Comparison of ENCODE assay signal across 16 cellular contexts in genomic region chr1:9305216-9305615, GRCh38. TPM values are rescaled to one million over a fixed set of nuclear protein-coding genes. Genes with fewer than 3 reads are reported as not detected.
DNase-seq lines count a peak whose midpoint lies in the region; ATAC-seq, FAIRE-seq and TF ChIP-seq lines count a peak whose summit lies in the region.
"Had no signal": no experiment of that assay in that cellular context is flagged by ENCODE, and none has a peak within 500 bp of the region (broad histone marks: within the 10 kb centered on the region; RNA-seq: fewer than 3 reads in every experiment).

No MANE protein-coding gene starts in this region.

- peak overlapping the region; percentile 25; the same call in 1 of the 2 replicates for H3K27ac ChIP-seq in DND-41 (ENCODE audit: low read length)
- H3K27ac ChIP-seq in astrocyte (ENCODE audit: low read depth, low read length): no peak overlapping the region
- peak overlapping the region; percentile 10 for H3K27ac ChIP-seq in subcutaneous abdominal adipose tissue (ENCODE audit: low read depth, low read length)

- H3K27me3 ChIP-seq in DND-41 (ENCODE audit: insufficient read depth, low read length, poor library complexity) (no peaks in the 10 kb centered on the region), astrocyte (ENCODE audit: insufficient read depth, low read length) (no peaks in the 10 kb centered on the region), subcutaneous abdominal adipose tissue (ENCODE audit: control insufficient read depth in 5 of 5, insufficient read depth in 4 of 5, low read length in 5 of 5) (no peaks in the 10 kb centered on the region)

- H3K9me3 ChIP-seq in DND-41 (ENCODE audit: insufficient read depth, low read length, severe bottlenecking) (no peaks in the 10 kb centered on the region), astrocyte (ENCODE audit: insufficient read depth, low read depth, low read length) (no peaks in the 10 kb centered on the region), subcutaneous abdominal adipose tissue (ENCODE audit: control insufficient read depth in 5 of 5, low read length in 5 of 5) (no peaks in the 10 kb centered on the region)

- H3K4me3 Mint-ChIP-seq in astrocyte (ENCODE audit: unreplicated experiment) (no peak overlapping the region), neural crest cell (no peak overlapping the region), HFFc6 (no peak overlapping the region)
- H3K4me3 Mint-ChIP-seq: CD4-positive, alpha-beta memory T cell had no signal

- H3K4me3 ChIP-seq in DND-41 (ENCODE audit: low read depth in 1 of 2, low read length in 2 of 2) (no peak overlapping the region), astrocyte (ENCODE audit: insufficient read depth, low read depth, low read length) (no peak overlapping the region), subcutaneous abdominal adipose tissue (ENCODE audit: low read depth in 1 of 5, low read length in 5 of 5) (no peak overlapping the region)

- no peak for ATAC-seq in DND-41 (ENCODE audit: insufficient read depth, low read depth)
- ATAC-seq in GM21737 (IDR thresholded peaks at IDR 0.05; ENCODE audit: unreplicated experiment): no peak
- ATAC-seq in HG03439 (IDR thresholded peaks at IDR 0.05; ENCODE audit: unreplicated experiment): no peak

- H3K36me3 ChIP-seq in DND-41 (ENCODE audit: insufficient read depth, low read length) (peaks cover 48% of the 10 kb centered on the region), astrocyte (ENCODE audit: insufficient read depth, low read length) (no peaks in the 10 kb centered on the region), subcutaneous abdominal adipose tissue (ENCODE audit: control insufficient read depth in 5 of 5, insufficient read depth in 5 of 5, low read length in 5 of 5) (peaks cover 0 to 19% (median 10%) of the 10 kb centered on the region in 5 donors)

- H3K4me1 Mint-ChIP-seq in astrocyte (ENCODE audit: low read depth, unreplicated experiment): peaks cover 53% of the 10 kb centered on the region
- peaks cover 5% of the 10 kb centered on the region for H3K4me1 Mint-ChIP-seq in neural crest cell
- H3K4me1 Mint-ChIP-seq in HFFc6 (ENCODE audit: low read depth): peaks cover 40% of the 10 kb centered on the region

- DNase-seq in DND-41: no peak
- no peak for DNase-seq in astrocyte (ENCODE audit: low read depth)
- no peak for DNase-seq in neural crest cell (ENCODE audit: low read depth, low spot score)
- no peak for DNase-seq in HFFc6
- DNase-seq: AML-193; CD4-positive, alpha-beta memory T cell; GF-D8; Karpas-422; NCI-H2029; NCI-H226; NCI-H526 had no signal

- H3K27ac Mint-ChIP-seq in astrocyte (ENCODE audit: unreplicated experiment) (peak overlapping the region; percentile 58), neural crest cell (ENCODE audit: unreplicated experiment) (peak overlapping the region; percentile 68), HFFc6 (no peak overlapping the region)

- H4K20me1 ChIP-seq in DND-41 (ENCODE audit: insufficient read depth, low read length) (peaks cover 100% of the 10 kb centered on the region), astrocyte (ENCODE audit: insufficient read depth, low read length) (peaks cover 98% of the 10 kb centered on the region)

- H3K4me2 ChIP-seq in DND-41 (ENCODE audit: insufficient read depth, low read length) (no peak overlapping the region), astrocyte (ENCODE audit: low read length) (no peak overlapping the region)

- H3K9me3 Mint-ChIP-seq in astrocyte (ENCODE audit: unreplicated experiment): peaks cover 2% of the 10 kb centered on the region
- no peaks in the 10 kb centered on the region for H3K9me3 Mint-ChIP-seq in neural crest cell
- no peaks in the 10 kb centered on the region for H3K9me3 Mint-ChIP-seq in HFFc6
- H3K9me3 Mint-ChIP-seq: CD4-positive, alpha-beta memory T cell had no signal

- H3K4me1 ChIP-seq in DND-41 (ENCODE audit: insufficient read depth, low read length): peaks cover 44% of the 10 kb centered on the region
- peaks cover 32% of the 10 kb centered on the region for H3K4me1 ChIP-seq in astrocyte (ENCODE audit: insufficient read depth, low read length)
- peaks cover 15 to 61% (median 52%) of the 10 kb centered on the region in 5 donors for H3K4me1 ChIP-seq in subcutaneous abdominal adipose tissue (ENCODE audit: control insufficient read depth in 5 of 5, insufficient read depth in 5 of 5, low read length in 5 of 5)

- TF ChIP-seq CTCF in DND-41 (IDR thresholded peaks at IDR 0.05; ENCODE audit: borderline replicate concordance, extremely low read depth, low read length, poor library complexity, severe bottlenecking): no peak
- TF ChIP-seq CTCF in astrocyte (IDR thresholded peaks at IDR 0.05; ENCODE audit: insufficient read depth, low read depth, low read length): no peak
- no peak for TF ChIP-seq CTCF in neural crest cell (conservative IDR thresholded peaks at IDR 0.05)
- no peak for TF ChIP-seq CTCF in HFFc6 (IDR thresholded peaks at IDR 0.05)

- peaks cover 100% of the 10 kb centered on the region for H3K79me2 ChIP-seq in DND-41 (ENCODE audit: insufficient read depth, low read length)
- peaks cover 99% of the 10 kb centered on the region for H3K79me2 ChIP-seq in astrocyte (ENCODE audit: insufficient read depth, low read length)

- H2AFZ ChIP-seq in DND-41 (ENCODE audit: low read depth, low read length): no peak overlapping the region
- H2AFZ ChIP-seq in astrocyte (ENCODE audit: low read depth, low read length): no peak overlapping the region

- H3K27me3 Mint-ChIP-seq in astrocyte (ENCODE audit: low read depth, unreplicated experiment) (no peaks in the 10 kb centered on the region), neural crest cell (ENCODE audit: low read depth) (no peaks in the 10 kb centered on the region), HFFc6 (ENCODE audit: insufficient read depth) (no peaks in the 10 kb centered on the region)
- H3K27me3 Mint-ChIP-seq: CD4-positive, alpha-beta memory T cell had no signal

- H3K36me3 Mint-ChIP-seq in astrocyte (ENCODE audit: low read depth, unreplicated experiment) (peaks cover 26% of the 10 kb centered on the region), neural crest cell (ENCODE audit: low read depth) (no peaks in the 10 kb centered on the region), HFFc6 (ENCODE audit: low read depth) (peaks cover 17% of the 10 kb centered on the region)

- H3K9ac ChIP-seq in DND-41 (ENCODE audit: low read depth, low read length) (no peak overlapping the region), astrocyte (ENCODE audit: low read length) (no peak overlapping the region), subcutaneous abdominal adipose tissue (ENCODE audit: low read length in 5 of 5) (no peak overlapping the region)

- no peak for FAIRE-seq in astrocyte (lab: Jason Lieb, UNC)
- FAIRE-seq: D721Med, H1 had no signal

RNA-seq across cellular contexts. Expression of gene SPSB1, which starts 12.5 kb away (rescaled TPM):
- total RNA-seq in astrocyte (53.5 and 56.7 TPM in 2 replicates), neural crest cell (1.3 and 1.8 TPM in 2 replicates)
- 10 to 100 TPM in 1 of 6 experiments, 1 to 10 TPM in 5; 5.9 to 10.4 (median 8.6) TPM for total RNA-seq in HFFc6 (2021; fragmentation: NEBNext Ultra II Directional; extraction: Animal tissue kit (Norgen Biotek cat#: 25700))
